19 cellular contexts compared by ENCODE assay signal in the genomic region with DNA sequence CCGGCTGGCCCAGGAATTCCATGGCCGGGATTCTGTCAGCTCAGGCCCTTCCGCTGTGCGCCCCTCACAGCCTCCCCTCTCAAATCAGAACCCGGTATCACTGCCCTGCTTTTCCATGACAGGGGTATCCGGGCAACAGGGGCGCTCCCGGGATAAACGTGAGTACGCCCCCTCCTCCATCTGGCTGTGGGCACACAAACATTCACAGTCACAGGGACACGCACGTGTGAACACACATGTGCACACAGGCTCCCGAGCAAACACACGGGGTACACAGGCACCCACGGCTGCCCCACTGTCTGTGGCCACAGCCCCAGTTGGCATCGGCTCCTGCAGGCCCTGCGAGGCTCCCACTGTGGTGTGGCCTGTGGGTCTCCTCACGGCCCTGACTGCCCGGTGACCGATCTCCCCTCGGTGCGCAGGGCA. TPM values are rescaled to one million over a fixed set of nuclear protein-coding genes. Genes with fewer than 3 reads are reported as not detected.
A peak's percentile ranks its signal among the peaks of the same experiment; 100 is the strongest.
DNase-seq lines count a peak whose midpoint lies in the region; ATAC-seq and TF ChIP-seq lines count a peak whose summit lies in the region.
"Had no signal": no experiment of that assay in that cellular context is flagged by ENCODE, and none has a peak within 500 bp of the region (broad histone marks: within the 10 kb centered on the region; RNA-seq: fewer than 3 reads in every experiment).

No MANE protein-coding gene starts in this region.

- peak overlapping the region; percentile 79 to 85 (median 81) for H3K27ac ChIP-seq in esophagus muscularis mucosa (replicated peaks in 1 of 4)
- H3K27ac ChIP-seq in tibial artery: peak overlapping the region in 1 of 2 donors; percentile 30
- H3K27ac ChIP-seq in gastrocnemius medialis: no peak overlapping the region
- H3K27ac ChIP-seq: cardiac muscle cell had no signal

- no peaks in the 10 kb centered on the region for H3K9me3 ChIP-seq in esophagus muscularis mucosa
- no peaks in the 10 kb centered on the region for H3K9me3 ChIP-seq in tibial artery
- H3K9me3 ChIP-seq in gastrocnemius medialis: no peaks in the 10 kb centered on the region
- H3K9me3 ChIP-seq: mucosa of descending colon, SK-N-SH had no signal

- H3K9me3 Mint-ChIP-seq in natural killer cell treated with Interleukin-12 subunit alpha and Interleukin-12 subunit beta and Interleukin-15 and Interleukin-18, amount 100 ng/mL, for 72 hours: no peaks in the 10 kb centered on the region
- H3K9me3 Mint-ChIP-seq: CD4-positive, CD25-positive, alpha-beta regulatory T cell; HFFc6 had no signal

- DNase-seq in Right ventricle myocardium inferior (ENCODE audit: missing footprints) (peak; percentile 57), Right ventricle myocardium superior (no peak), esophagus muscularis mucosa (ENCODE audit: extremely low spot score) (no peak), tibial artery (peak; percentile 16 to 63), gastrocnemius medialis (no peak), NCI-H1092 (lab: John Stamatoyannopoulos, UW) (no peak)
- peak; percentile 59 for DNase-seq in natural killer cell treated with Interleukin-12 subunit alpha and Interleukin-12 subunit beta and Interleukin-15 and Interleukin-18, amount 100 ng/mL, for 72 hours (ENCODE audit: low spot score)
- DNase-seq: activated gamma-delta T cell, amygdala, DMS153, HFFc6, NCI-H1105 treated with DMSO at 0.1 percent for 48 hours, NCI-H2107, NCI-H510A treated with DMSO at 0.1 percent for 48 hours, SK-N-SH had no signal

- no peak for TF ChIP-seq EP300 in esophagus muscularis mucosa (IDR thresholded peaks at IDR 0.05)

- H3K4me1 Mint-ChIP-seq in natural killer cell treated with Interleukin-12 subunit alpha and Interleukin-12 subunit beta and Interleukin-15 and Interleukin-18, amount 100 ng/mL, for 72 hours (ENCODE audit: low read depth in 2 of 2): no peaks in the 10 kb centered on the region
- H3K4me1 Mint-ChIP-seq: CD4-positive, CD25-positive, alpha-beta regulatory T cell had no signal

- TF ChIP-seq CTCF in esophagus muscularis mucosa (IDR thresholded peaks at IDR 0.05) (no peak), tibial artery (IDR thresholded peaks at IDR 0.05) (no peak), gastrocnemius medialis (IDR thresholded peaks at IDR 0.05 in 4 of 5, conservative IDR thresholded peaks at IDR 0.05 in 1 of 5) (no peak)

- no peaks in the 10 kb centered on the region for H3K36me3 Mint-ChIP-seq in natural killer cell treated with Interleukin-12 subunit alpha and Interleukin-12 subunit beta and Interleukin-15 and Interleukin-18, amount 100 ng/mL, for 72 hours
- H3K36me3 Mint-ChIP-seq: CD4-positive, CD25-positive, alpha-beta regulatory T cell had no signal

- ATAC-seq in Right ventricle myocardium inferior (no peak), Right ventricle myocardium superior (ENCODE audit: poor library complexity) (no peak), gastrocnemius medialis (no peak), HG02973 (IDR thresholded peaks at IDR 0.05; ENCODE audit: unreplicated experiment) (no peak)
- ATAC-seq in natural killer cell treated with Interleukin-12 subunit alpha and Interleukin-12 subunit beta and Interleukin-15 and Interleukin-18, amount 100 ng/mL, for 72 hours: no peak
- ATAC-seq: mucosa of descending colon had no signal

- H3K27me3 Mint-ChIP-seq in natural killer cell treated with Interleukin-12 subunit alpha and Interleukin-12 subunit beta and Interleukin-15 and Interleukin-18, amount 100 ng/mL, for 72 hours: no peaks in the 10 kb centered on the region
- H3K27me3 Mint-ChIP-seq: CD4-positive, CD25-positive, alpha-beta regulatory T cell had no signal

- H3K27me3 ChIP-seq in esophagus muscularis mucosa (no peaks in the 10 kb centered on the region), tibial artery (no peaks in the 10 kb centered on the region), gastrocnemius medialis (no peaks in the 10 kb centered on the region)
- H3K27me3 ChIP-seq: cardiac muscle cell had no signal

- intact Hi-C loops in Right ventricle myocardium inferior (cut with DNase I) (no loop called here), Right ventricle myocardium superior (cut with DNase I) (no loop called here), esophagus muscularis mucosa (cut with DNase I) (no loop called here), tibial artery (cut with DNase I; ENCODE audit: low total_unique reads) (loop anchor here (10.0 kb wide), 1 partner anchor 127 kb away; no protein-coding TSS in a partner anchor), gastrocnemius medialis (cut with DNase I; ENCODE audit: low total_unique reads) (no loop called here)

- no peak overlapping the region for H3K4me3 Mint-ChIP-seq in natural killer cell treated with Interleukin-12 subunit alpha and Interleukin-12 subunit beta and Interleukin-15 and Interleukin-18, amount 100 ng/mL, for 72 hours
- H3K4me3 Mint-ChIP-seq: CD4-positive, CD25-positive, alpha-beta regulatory T cell; HFFc6 had no signal

- 97% methylated on average over 5 of the region's 22 CpGs for WGBS in esophagus muscularis mucosa

- in situ Hi-C loops in gastrocnemius medialis (cut with MboI; ENCODE audit: low sequenced_read_pairs in 4 of 4): no loop called here

- H3K4me3 ChIP-seq in esophagus muscularis mucosa: no peak overlapping the region
- H3K4me3 ChIP-seq in tibial artery: no peak overlapping the region
- no peak overlapping the region for H3K4me3 ChIP-seq in gastrocnemius medialis
- H3K4me3 ChIP-seq: cardiac muscle cell, mucosa of descending colon had no signal

- H3K27ac Mint-ChIP-seq in natural killer cell treated with Interleukin-12 subunit alpha and Interleukin-12 subunit beta and Interleukin-15 and Interleukin-18, amount 100 ng/mL, for 72 hours: no peak overlapping the region
- H3K27ac Mint-ChIP-seq: CD4-positive, CD25-positive, alpha-beta regulatory T cell; HFFc6 had no signal

- H3K36me3 ChIP-seq in esophagus muscularis mucosa: peaks cover 81 to 98% (median 95%) of the 10 kb centered on the region in 4 donors
- H3K36me3 ChIP-seq in tibial artery: peaks cover 80 to 98% (median 97%) of the 10 kb centered on the region in 3 donors
- peaks cover 0 to 36% of the 10 kb centered on the region in 2 donors for H3K36me3 ChIP-seq in gastrocnemius medialis

- peaks cover 3 to 74% (median 69%) of the 10 kb centered on the region in 4 donors for H3K4me1 ChIP-seq in esophagus muscularis mucosa
- peaks cover 0 to 17% (median 1%) of the 10 kb centered on the region in 4 donors for H3K4me1 ChIP-seq in tibial artery
- H3K4me1 ChIP-seq in gastrocnemius medialis: no peaks in the 10 kb centered on the region

- no peak for TF ChIP-seq POLR2A in esophagus muscularis mucosa (IDR thresholded peaks at IDR 0.05; ENCODE audit: low read depth)
- no peak for TF ChIP-seq POLR2A in gastrocnemius medialis (IDR thresholded peaks at IDR 0.05)

RNA-seq across cellular contexts. Expression of a gene that starts 16.7 kb away (rescaled TPM):
- total RNA-seq in Right ventricle myocardium inferior (228 TPM), Right ventricle myocardium superior (173 TPM), esophagus muscularis mucosa (1,000 to 10,000 TPM in 2 of 4 donors, 100 to 1,000 TPM in 2; 646 to 1,432 (median 1,078) TPM), gastrocnemius medialis (10 to 100 TPM; 50.5 to 97.8 (median 73.3) TPM)
- total RNA-seq in natural killer cell treated with Interleukin-12 subunit alpha and Interleukin-12 subunit beta and Interleukin-15 and Interleukin-18, amount 100 ng/mL, for 72 hours: not detected

Comparison
In these comparisons a context has a peak if more than half of its experiments do, and no peak if none do; other contexts are left out.
1. DNase-seq: peak in Right ventricle myocardium inferior (single experiment), natural killer cell treated with Interleukin-12 subunit alpha and Interleukin-12 subunit beta and Interleukin-15 and Interleukin-18, amount 100 ng/mL, for 72 hours (single experiment) and tibial artery (2 of 2); none in Right ventricle myocardium superior (single experiment), esophagus muscularis mucosa (single experiment), gastrocnemius medialis (0 of 2) and NCI-H1092 (single experiment).
2. H3K27ac ChIP-seq: peak in esophagus muscularis mucosa (4 of 4); none in gastrocnemius medialis (0 of 4).
3. RNA of a gene that starts 16.7 kb away (total RNA-seq): 646 to 1,432 TPM in esophagus muscularis mucosa, 228 TPM in Right ventricle myocardium inferior (single experiment), 173 TPM in Right ventricle myocardium superior (single experiment) and 50.5 to 97.8 TPM in gastrocnemius medialis; not detected in natural killer cell treated with Interleukin-12 subunit alpha and Interleukin-12 subunit beta and Interleukin-15 and Interleukin-18, amount 100 ng/mL, for 72 hours; every median in the first group is over 10 times any median in the second.